Comparison of ENCODE assay signal across 9 cellular contexts in the genomic region with DNA sequence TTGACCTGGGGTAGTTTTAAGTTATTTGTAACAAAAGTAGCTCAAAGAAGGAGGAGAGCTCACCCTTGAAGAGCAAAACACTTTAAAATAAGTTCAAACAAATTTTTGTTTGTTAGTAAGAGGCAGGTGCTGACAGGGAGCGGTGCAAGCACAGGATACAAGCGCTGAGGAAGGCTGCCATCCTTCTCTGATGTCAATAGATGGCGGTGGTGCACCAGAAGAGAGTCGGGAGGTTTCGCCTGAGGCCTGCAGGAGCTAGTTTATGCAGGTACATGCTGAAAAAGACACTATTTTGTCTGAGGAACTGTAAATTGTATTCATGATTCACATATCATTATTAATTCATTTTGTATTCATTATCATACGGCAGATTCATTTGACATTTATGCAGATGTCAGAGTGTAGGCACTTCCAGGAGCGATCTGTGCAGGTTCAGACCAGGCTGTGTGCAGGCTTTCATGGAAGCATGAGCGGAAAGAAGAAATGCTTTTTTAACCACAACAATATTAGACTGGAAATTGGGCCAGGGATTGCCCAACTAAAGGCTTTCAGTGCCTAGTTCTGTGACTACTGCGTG.
DNase-seq lines count a peak whose midpoint lies in the region; ATAC-seq and TF ChIP-seq lines count a peak whose summit lies in the region.
"Had no signal": no experiment of that assay in that cellular context is flagged by ENCODE, and none has a peak within 500 bp of the region (broad histone marks: within the 10 kb centered on the region; RNA-seq: fewer than 3 reads in every experiment).

No MANE protein-coding gene starts in this region.

- no peaks in the 10 kb centered on the region for H3K4me1 ChIP-seq in heart right ventricle

- POLR2A ChIA-PET in BJ (lab: Charles Lee): no interaction called here

- intact Hi-C loops in heart right ventricle (cut with DNase I): no loop called here

- DNase-seq in BJ (ENCODE audit: low read depth) (no peak), NCI-H2107 (lab: John Stamatoyannopoulos, UW) (peak; percentile 8), heart right ventricle (peak; percentile 12 to 13), skeletal muscle cell (ENCODE audit: low read depth) (peak; percentile 18)
- DNase-seq in activated CD4-positive, alpha-beta T cell treated with anti-CD3 and anti-CD28 coated beads, Interleukin-2, amount 50 U/mL, for 48 hours: peak; percentile 7 to 10

- no peaks in the 10 kb centered on the region for H3K36me3 ChIP-seq in BJ (ENCODE audit: control insufficient read depth, insufficient read depth, low read length)
- no peaks in the 10 kb centered on the region for H3K36me3 ChIP-seq in heart right ventricle
- H3K36me3 ChIP-seq: neutrophil had no signal

- no peaks in the 10 kb centered on the region for H3K9me3 ChIP-seq in heart right ventricle
- H3K9me3 ChIP-seq: neutrophil had no signal

- CTCF ChIA-PET in BJ (lab: Yijun Ruan, JAX): interaction anchor here (0.6 to 2.3 kb wide), 7 partner anchors 9 to 1415 kb away, joined by 3 to 18 read pairs (median 4); no protein-coding TSS in a partner anchor

- 38 to 41% methylated on average over 9 of the region's 9 CpGs for WGBS in heart right ventricle, 2 donors

- H3K27ac ChIP-seq in heart right ventricle: no peak overlapping the region
- H3K27ac ChIP-seq: neutrophil had no signal

- H3K4me3 ChIP-seq in BJ (ENCODE audit: low read depth, low read length): no peak overlapping the region
- H3K4me3 ChIP-seq in heart right ventricle: no peak overlapping the region
- H3K4me3 ChIP-seq in skeletal muscle cell (ENCODE audit: low read depth, low read length): no peak overlapping the region

- H3K27me3 ChIP-seq in BJ (ENCODE audit: control insufficient read depth, insufficient read depth, low read length) (no peaks in the 10 kb centered on the region), heart right ventricle (no peaks in the 10 kb centered on the region)
- H3K27me3 ChIP-seq: neutrophil had no signal

- TF ChIP-seq CTCF in BJ (IDR thresholded peaks at IDR 0.05; ENCODE audit: insufficient read depth, low read depth, low read length) (peak; percentile 81), heart right ventricle (IDR thresholded peaks at IDR 0.05) (peak; percentile 27 to 77 (median 70))

- ATAC-seq in GM18867 (IDR thresholded peaks at IDR 0.05; ENCODE audit: unreplicated experiment): peak; percentile 99
- peak; percentile 93 for ATAC-seq in HG03045 (IDR thresholded peaks at IDR 0.05; ENCODE audit: unreplicated experiment)
- peak in 3 of 8 donors; percentile 63 to 79 (median 65) for ATAC-seq in heart right ventricle
- ATAC-seq in HG03469 (IDR thresholded peaks at IDR 0.05; ENCODE audit: unreplicated experiment): no peak
